37 cellular contexts compared by ENCODE assay signal in the genomic region with DNA sequence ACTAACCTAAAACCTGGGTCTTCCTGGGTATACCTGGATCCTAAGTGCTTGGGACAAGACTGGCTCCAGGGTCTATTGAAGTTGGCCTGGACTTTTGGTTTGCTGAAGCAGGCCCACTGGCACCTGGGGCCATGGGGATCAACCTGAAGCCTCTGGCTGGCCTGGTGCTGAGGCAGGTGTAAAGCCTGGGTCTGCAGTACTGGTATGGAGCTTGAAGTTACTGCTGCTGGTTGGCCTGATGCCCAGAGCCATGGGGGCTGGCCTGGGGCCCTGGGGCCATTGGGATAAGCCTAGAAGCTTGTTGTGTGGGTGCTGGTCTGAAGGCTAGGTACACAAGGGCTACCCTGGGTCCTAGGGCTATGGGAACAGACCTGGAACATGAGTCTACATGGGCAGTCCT.
DNase-seq lines count a peak whose midpoint lies in the region; ATAC-seq, FAIRE-seq and TF ChIP-seq lines count a peak whose summit lies in the region.
"Had no signal": no experiment of that assay in that cellular context is flagged by ENCODE, and none has a peak within 500 bp of the region (broad histone marks: within the 10 kb centered on the region; RNA-seq: fewer than 3 reads in every experiment).

No MANE protein-coding gene starts in this region.

- BruUV-seq in A673 (replicated peaks; lab: Mats Ljungman, UMichigan), result no TSS peak

- no peak for FAIRE-seq in kidney (lab: Jason Lieb, UNC)
- FAIRE-seq: A204.1, A549, D721Med had no signal

- H3K4me1 ChIP-seq in kidney (ENCODE audit: control insufficient read depth in 1 of 2, insufficient read depth in 1 of 2, low read depth in 1 of 2, low read length in 2 of 2) (no peaks in the 10 kb centered on the region), osteoblast (ENCODE audit: insufficient read depth, low read length) (no peaks in the 10 kb centered on the region), aorta (ENCODE audit: control insufficient read depth in 1 of 2, insufficient read depth in 2 of 2, low read length in 2 of 2) (no peaks in the 10 kb centered on the region), A673 (ENCODE audit: insufficient read depth, low read length, poor library complexity, severe bottlenecking) (no peaks in the 10 kb centered on the region)
- H3K4me1 ChIP-seq: A549; BE2C; BLaER1; BLaER1 treated with 17β-estradiol and CSF1 and Interleukin-3, amounts not matched to agents 10 nM and 100 nM; Caco-2 had no signal

- TF ChIP-seq CTCF in chondrocyte (IDR thresholded peaks at IDR 0.05) (no peak), kidney (IDR thresholded peaks at IDR 0.05; ENCODE audit: borderline replicate concordance, extremely low read depth, insufficient read depth) (no peak), osteoblast (IDR thresholded peaks at IDR 0.05; ENCODE audit: extremely low read depth, low read depth, low read length) (no peak), A673 (conservative IDR thresholded peaks at IDR 0.05; ENCODE audit: low read depth, low read length) (no peak), GM13977 (IDR thresholded peaks at IDR 0.05; ENCODE audit: extremely low read depth, insufficient read depth, missing control alignments) (no peak)

- H3K79me2 ChIP-seq in osteoblast (ENCODE audit: insufficient read depth, low read length), result no peaks in the 10 kb centered on the region

- in situ Hi-C loops in GM13977 (cut with MboI; ENCODE audit: low pct_unique_long_range_greater_than_20kb, low sequenced_read_pairs, unreplicated experiment), result no loop called here

- H3K9me3 Mint-ChIP-seq in chondrocyte (ENCODE audit: low read depth), result peaks cover 50% of the 10 kb centered on the region

- CTCF ChIA-PET in A673 (lab: Charles Lee), result no interaction called here

- intact Hi-C loops in kidney (cut with DNase I), result no loop called here
- intact Hi-C loops in aorta (cut with DNase I), result no loop called here
- intact Hi-C loops in A673 (cut with micrococcal nuclease; ENCODE audit: unreplicated experiment), result no loop called here

- H3K9ac ChIP-seq in kidney (ENCODE audit: low read length in 2 of 2), result no peak overlapping the region
- H3K9ac ChIP-seq: BLaER1; BLaER1 treated with 17β-estradiol and CSF1 and Interleukin-3, amounts not matched to agents 10 nM and 100 nM had no signal

- peak; percentile 15 for ATAC-seq in aorta (ENCODE audit: low FRiP score)
- ATAC-seq in HG03196 (IDR thresholded peaks at IDR 0.05; ENCODE audit: unreplicated experiment), result no peak
- ATAC-seq: A549; CD8-positive, alpha-beta T cell had no signal

- H2AFZ ChIP-seq in osteoblast (ENCODE audit: low read length), result no peak overlapping the region

- H3K4me3 Mint-ChIP-seq in chondrocyte (ENCODE audit: unreplicated experiment), result no peak overlapping the region
- H3K4me3 Mint-ChIP-seq: B cell; CD14-positive monocyte; CD4-positive, alpha-beta memory T cell; CD4-positive, alpha-beta T cell; CD8-positive, alpha-beta memory T cell; CD8-positive, alpha-beta T cell had no signal

- POLR2A ChIA-PET in A673 (lab: Charles Lee; ENCODE audit: low non-redundant PET), result no interaction called here

- no peak overlapping the region for H3K27ac Mint-ChIP-seq in chondrocyte (ENCODE audit: unreplicated experiment)
- H3K27ac Mint-ChIP-seq: B cell; CD14-positive monocyte; CD4-positive, alpha-beta memory T cell; CD4-positive, alpha-beta T cell; CD4-positive, CD25-positive, alpha-beta regulatory T cell; CD8-positive, alpha-beta memory T cell; CD8-positive, alpha-beta T cell had no signal

- H3K36me3 Mint-ChIP-seq in chondrocyte (ENCODE audit: low read depth), result no peaks in the 10 kb centered on the region
- H3K36me3 Mint-ChIP-seq: CD14-positive monocyte; CD4-positive, alpha-beta memory T cell; CD4-positive, CD25-positive, alpha-beta regulatory T cell; CD8-positive, alpha-beta T cell had no signal

- H3K4me2 ChIP-seq in osteoblast (ENCODE audit: insufficient read depth, low read length), result no peak overlapping the region
- H3K4me2 ChIP-seq: A549; BLaER1; BLaER1 treated with 17β-estradiol and CSF1 and Interleukin-3, amounts not matched to agents 10 nM and 100 nM had no signal

- DNase-seq in chondrocyte (ENCODE audit: low spot score) (peak; percentile 51), kidney (peak; percentile 25), osteoblast (ENCODE audit: insufficient read length, low spot score, missing footprints) (peak; percentile 3), aorta (no peak), A673 (ENCODE audit: low spot score) (no peak), GM13977 (ENCODE audit: low spot score) (no peak), cortex of kidney (lab: John Stamatoyannopoulos, UW) (no peak)
- DNase-seq: 8988T; ACHN; AML-193; BE2C; C1 segment of cervical spinal cord; Caco-2; Calu3; CD4-positive, alpha-beta memory T cell; CD4-positive, alpha-beta T cell; CD4-positive, CD25-positive, alpha-beta regulatory T cell; CD8-positive, alpha-beta memory T cell; CD8-positive, alpha-beta T cell; COR-L47; DMS 273 treated with DMSO at 0.1 percent for 48 hours; DMS153; DMS53; DMS79; DMS79 treated with DMSO at 0.1 percent for 48 hours; DND-41; EL had no signal

- H3K4me3 ChIP-seq in kidney (ENCODE audit: low read length in 2 of 2) (no peak overlapping the region), osteoblast (ENCODE audit: insufficient read depth, low read length) (no peak overlapping the region), aorta (ENCODE audit: low read length in 2 of 2) (no peak overlapping the region), A673 (ENCODE audit: low read depth, low read length, poor library complexity, severe bottlenecking) (no peak overlapping the region)
- H3K4me3 ChIP-seq: A549; BLaER1; BLaER1 treated with 17β-estradiol and CSF1 and Interleukin-3, amounts not matched to agents 10 nM and 100 nM had no signal

- H3K36me3 ChIP-seq in kidney (ENCODE audit: control insufficient read depth in 1 of 2, insufficient read depth in 2 of 2, low read length in 2 of 2) (no peaks in the 10 kb centered on the region), osteoblast (ENCODE audit: insufficient read depth, low read length) (no peaks in the 10 kb centered on the region), aorta (ENCODE audit: control insufficient read depth in 1 of 2, insufficient read depth in 2 of 2, low read length in 1 of 2) (no peaks in the 10 kb centered on the region), A673 (ENCODE audit: insufficient read depth, low read length, poor library complexity, severe bottlenecking) (no peaks in the 10 kb centered on the region)
- H3K36me3 ChIP-seq: BE2C; BLaER1; BLaER1 treated with 17β-estradiol and CSF1 and Interleukin-3, amounts not matched to agents 10 nM and 100 nM had no signal

- no peaks in the 10 kb centered on the region for H3K4me1 Mint-ChIP-seq in chondrocyte (ENCODE audit: low read depth)
- H3K4me1 Mint-ChIP-seq: B cell; CD14-positive monocyte; CD4-positive, alpha-beta memory T cell; CD4-positive, CD25-positive, alpha-beta regulatory T cell; CD8-positive, alpha-beta memory T cell had no signal

- H4K20me1 ChIP-seq in osteoblast (ENCODE audit: insufficient read depth, low read length), result no peaks in the 10 kb centered on the region
- H4K20me1 ChIP-seq: BLaER1; BLaER1 treated with 17β-estradiol and CSF1 and Interleukin-3, amounts not matched to agents 10 nM and 100 nM had no signal

- no peaks in the 10 kb centered on the region for H3K27me3 Mint-ChIP-seq in chondrocyte (ENCODE audit: low read depth)
- H3K27me3 Mint-ChIP-seq: B cell; CD4-positive, alpha-beta memory T cell; CD4-positive, alpha-beta T cell; CD4-positive, CD25-positive, alpha-beta regulatory T cell; CD8-positive, alpha-beta memory T cell had no signal

- no peaks in the 10 kb centered on the region for H3K27me3 ChIP-seq in osteoblast (ENCODE audit: insufficient read depth, low read length)
- H3K27me3 ChIP-seq in aorta (ENCODE audit: control insufficient read depth in 1 of 2, insufficient read depth in 2 of 2, low read length in 1 of 2), result no peaks in the 10 kb centered on the region
- H3K27me3 ChIP-seq in A673 (replicated peaks; ENCODE audit: insufficient read depth, low read depth, low read length, poor library complexity), result no peaks in the 10 kb centered on the region
- H3K27me3 ChIP-seq: BE2C had no signal

- no peak overlapping the region for H3K27ac ChIP-seq in kidney (ENCODE audit: low read depth in 2 of 2, low read length in 2 of 2)
- H3K27ac ChIP-seq in osteoblast (ENCODE audit: low read depth, low read length), result no peak overlapping the region
- no peak overlapping the region for H3K27ac ChIP-seq in aorta (ENCODE audit: low read depth in 1 of 2, low read length in 2 of 2)
- no peak overlapping the region for H3K27ac ChIP-seq in A673 (ENCODE audit: low read depth, low read length, poor library complexity, severe bottlenecking)
- H3K27ac ChIP-seq: 22Rv1; A549; BLaER1; BLaER1 treated with 17β-estradiol and CSF1 and Interleukin-3, amounts not matched to agents 10 nM and 100 nM; C4-2B had no signal

- H3K9me3 ChIP-seq in kidney (ENCODE audit: control insufficient read depth in 1 of 2, low read length in 2 of 2) (no peaks in the 10 kb centered on the region), osteoblast (ENCODE audit: low read depth, low read length) (peaks cover 3% of the 10 kb centered on the region), aorta (ENCODE audit: control insufficient read depth, low read length) (peaks cover 1% of the 10 kb centered on the region), A673 (ENCODE audit: low read depth, low read length, poor library complexity, severe bottlenecking) (peaks cover 12% of the 10 kb centered on the region)
- H3K9me3 ChIP-seq: A549, BE2C, Caco-2 had no signal

Comparison
In these comparisons a context has a peak if more than half of its experiments do, and no peak if none do; other contexts are left out.
1. DNase-seq: peak in chondrocyte (single experiment), kidney (single experiment) and osteoblast (single experiment); none in aorta (0 of 2), A673 (single experiment), GM13977 (single experiment) and cortex of kidney (single experiment).